Comparison of ENCODE assay signal across 11 cellular contexts in the genomic region with DNA sequence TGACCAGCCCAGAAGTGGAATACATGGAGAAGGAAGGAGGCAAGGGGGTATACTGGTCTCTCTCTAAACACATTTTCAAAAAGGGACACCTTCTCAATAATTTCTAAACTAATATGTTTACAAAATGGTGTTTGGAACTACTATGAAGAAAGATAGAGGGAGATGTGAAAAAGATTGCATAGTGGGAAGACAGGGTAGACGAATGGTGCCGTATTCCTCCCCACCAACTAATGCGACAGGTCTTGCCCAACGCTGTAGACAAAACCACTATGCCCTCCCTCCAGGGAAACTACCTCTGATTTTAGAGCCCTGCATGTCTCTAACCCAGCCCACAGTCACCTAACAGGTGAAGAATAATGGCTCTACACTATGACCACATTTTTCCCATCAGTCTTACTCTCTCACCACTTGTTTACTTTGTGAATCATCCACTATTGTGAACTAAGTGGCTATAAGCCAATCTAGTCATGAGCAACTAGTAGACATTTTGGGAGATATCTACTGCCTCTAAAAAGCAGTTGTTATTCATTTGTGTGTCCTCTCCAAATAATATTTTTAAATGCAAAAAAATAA.
DNase-seq lines count a peak whose midpoint lies in the region; ATAC-seq and TF ChIP-seq lines count a peak whose summit lies in the region.
"Had no signal": no experiment of that assay in that cellular context is flagged by ENCODE, and none has a peak within 500 bp of the region (broad histone marks: within the 10 kb centered on the region; RNA-seq: fewer than 3 reads in every experiment).

No MANE protein-coding gene starts in this region.

- no peak overlapping the region for H3K9ac ChIP-seq in adipocyte (ENCODE audit: low read length)

- no peak for ATAC-seq in HG02759 (IDR thresholded peaks at IDR 0.05; ENCODE audit: unreplicated experiment)

- no peak overlapping the region for H3K4me3 ChIP-seq in adipocyte (ENCODE audit: low read length)

- H3K36me3 ChIP-seq in adipocyte (ENCODE audit: control insufficient read depth, insufficient read depth, low read length, severe bottlenecking): no peaks in the 10 kb centered on the region

- peaks cover 6% of the 10 kb centered on the region for H3K4me1 ChIP-seq in adipocyte (ENCODE audit: control insufficient read depth, insufficient read depth, low read length)

- intact Hi-C loops in cardiac septum (cut with DNase I): no loop called here

- DNase-seq in DMS153 (lab: John Stamatoyannopoulos, UW) (peak; percentile 92), adipocyte (ENCODE audit: low read depth) (peak; percentile 55), kidney tubule cell (ENCODE audit: low spot score) (peak; percentile 90), GF-D8 (lab: John Stamatoyannopoulos, UW) (no peak), cardiac septum (ENCODE audit: low spot score) (no peak)
- no peak for DNase-seq in activated naive CD4-positive, alpha-beta T cell (lab: John Stamatoyannopoulos, UW)
- DNase-seq: caudate nucleus; CD4-positive, alpha-beta T cell; stimulated activated CD4-positive, alpha-beta T cell treated with anti-CD3 and anti-CD28 coated beads, Interleukin-4, amount 100 ng/mL, for 1 hour had no signal

- TF ChIP-seq RAD21 in Ishikawa (IDR thresholded peaks at IDR 0.05; ENCODE audit: low read depth): peak; percentile 28; the same call in 1 of the 2 replicates

- H3K27me3 ChIP-seq in adipocyte (replicated peaks; ENCODE audit: control insufficient read depth, insufficient read depth, low read length): no peaks in the 10 kb centered on the region

- peak; percentile 89 for TF ChIP-seq EP300 in Ishikawa (IDR thresholded peaks at IDR 0.05; ENCODE audit: borderline replicate concordance)

- H3K9me3 ChIP-seq in adipocyte (ENCODE audit: control insufficient read depth, low read length): no peaks in the 10 kb centered on the region

TF ChIP-seq in Ishikawa, 13 proteins besides CTCF, POLR2A, EP300 and RAD21:
- TF ChIP-seq, protein P1, sequence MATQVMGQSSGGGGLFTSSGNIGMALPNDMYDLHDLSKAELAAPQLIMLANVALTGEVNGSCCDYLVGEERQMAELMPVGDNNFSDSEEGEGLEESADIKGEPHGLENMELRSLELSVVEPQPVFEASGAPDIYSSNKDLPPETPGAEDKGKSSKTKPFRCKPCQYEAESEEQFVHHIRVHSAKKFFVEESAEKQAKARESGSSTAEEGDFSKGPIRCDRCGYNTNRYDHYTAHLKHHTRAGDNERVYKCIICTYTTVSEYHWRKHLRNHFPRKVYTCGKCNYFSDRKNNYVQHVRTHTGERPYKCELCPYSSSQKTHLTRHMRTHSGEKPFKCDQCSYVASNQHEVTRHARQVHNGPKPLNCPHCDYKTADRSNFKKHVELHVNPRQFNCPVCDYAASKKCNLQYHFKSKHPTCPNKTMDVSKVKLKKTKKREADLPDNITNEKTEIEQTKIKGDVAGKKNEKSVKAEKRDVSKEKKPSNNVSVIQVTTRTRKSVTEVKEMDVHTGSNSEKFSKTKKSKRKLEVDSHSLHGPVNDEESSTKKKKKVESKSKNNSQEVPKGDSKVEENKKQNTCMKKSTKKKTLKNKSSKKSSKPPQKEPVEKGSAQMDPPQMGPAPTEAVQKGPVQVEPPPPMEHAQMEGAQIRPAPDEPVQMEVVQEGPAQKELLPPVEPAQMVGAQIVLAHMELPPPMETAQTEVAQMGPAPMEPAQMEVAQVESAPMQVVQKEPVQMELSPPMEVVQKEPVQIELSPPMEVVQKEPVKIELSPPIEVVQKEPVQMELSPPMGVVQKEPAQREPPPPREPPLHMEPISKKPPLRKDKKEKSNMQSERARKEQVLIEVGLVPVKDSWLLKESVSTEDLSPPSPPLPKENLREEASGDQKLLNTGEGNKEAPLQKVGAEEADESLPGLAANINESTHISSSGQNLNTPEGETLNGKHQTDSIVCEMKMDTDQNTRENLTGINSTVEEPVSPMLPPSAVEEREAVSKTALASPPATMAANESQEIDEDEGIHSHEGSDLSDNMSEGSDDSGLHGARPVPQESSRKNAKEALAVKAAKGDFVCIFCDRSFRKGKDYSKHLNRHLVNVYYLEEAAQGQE (IDR thresholded peaks at IDR 0.05; ENCODE audit: low read depth): no peak
- TF ChIP-seq CREB1 (IDR thresholded peaks at IDR 0.05; ENCODE audit: low read depth) (no peak), TEAD4 (IDR thresholded peaks at IDR 0.05) (peak; percentile 71), CEBPB (IDR thresholded peaks at IDR 0.05) (peak; percentile 63), YY1 (IDR thresholded peaks at IDR 0.05; ENCODE audit: low read depth) (peak; percentile 67), EGR1 (IDR thresholded peaks at IDR 0.05) (no peak), TCF12 (IDR thresholded peaks at IDR 0.05; ENCODE audit: low read depth) (peak; percentile 82), NFIC (IDR thresholded peaks at IDR 0.05) (peak; percentile 93), ZBTB7A (IDR thresholded peaks at IDR 0.05; ENCODE audit: low read depth) (no peak), TAF1 (IDR thresholded peaks at IDR 0.05; ENCODE audit: low read depth) (no peak), FOXM1 (IDR thresholded peaks at IDR 0.05; ENCODE audit: borderline replicate concordance, low read depth) (peak; percentile 47; the same call in 1 of the 2 replicates)
- TF ChIP-seq, protein P2, sequence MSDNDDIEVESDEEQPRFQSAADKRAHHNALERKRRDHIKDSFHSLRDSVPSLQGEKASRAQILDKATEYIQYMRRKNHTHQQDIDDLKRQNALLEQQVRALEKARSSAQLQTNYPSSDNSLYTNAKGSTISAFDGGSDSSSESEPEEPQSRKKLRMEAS (IDR thresholded peaks at IDR 0.05): peak; percentile 53; the same call in 1 of the 2 replicates
- TF ChIP-seq, protein P3, sequence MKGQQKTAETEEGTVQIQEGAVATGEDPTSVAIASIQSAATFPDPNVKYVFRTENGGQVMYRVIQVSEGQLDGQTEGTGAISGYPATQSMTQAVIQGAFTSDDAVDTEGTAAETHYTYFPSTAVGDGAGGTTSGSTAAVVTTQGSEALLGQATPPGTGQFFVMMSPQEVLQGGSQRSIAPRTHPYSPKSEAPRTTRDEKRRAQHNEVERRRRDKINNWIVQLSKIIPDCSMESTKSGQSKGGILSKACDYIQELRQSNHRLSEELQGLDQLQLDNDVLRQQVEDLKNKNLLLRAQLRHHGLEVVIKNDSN (IDR thresholded peaks at IDR 0.05): peak; percentile 20; the same call in 1 of the 2 replicates

Comparison
In these comparisons a context has a peak if more than half of its experiments do, and no peak if none do; other contexts are left out.
1. DNase-seq: peak in DMS153 (single experiment), adipocyte (single experiment) and kidney tubule cell (single experiment); none in GF-D8 (single experiment), activated naive CD4-positive, alpha-beta T cell (0 of 4) and cardiac septum (single experiment).